Comparison of ENCODE assay signal across 8 cellular contexts in genomic region chr15:88467935-88468528, GRCh38. TPM values are rescaled to one million over a fixed set of nuclear protein-coding genes. Genes with fewer than 3 reads are reported as not detected.
DNase-seq lines count a peak whose midpoint lies in the region; ATAC-seq and TF ChIP-seq lines count a peak whose summit lies in the region.

No MANE protein-coding gene starts in this region.

- H3K36me3 Mint-ChIP-seq in mesothelial cell of epicardium: peaks cover 10% of the 10 kb centered on the region

- no peak for ATAC-seq in GM18505 (IDR thresholded peaks at IDR 0.05; ENCODE audit: unreplicated experiment)
- no peak for ATAC-seq in HG03139 (IDR thresholded peaks at IDR 0.05; ENCODE audit: unreplicated experiment)

- peak; percentile 11 for DNase-seq in stimulated activated CD4-positive, alpha-beta T cell treated with anti-CD3 and anti-CD28 coated beads, Interleukin-4, amount 100 ng/mL, for 24 hours
- DNase-seq in stimulated activated CD4-positive, alpha-beta T cell treated with anti-CD3 and anti-CD28 coated beads, Interleukin-4, amount 100 ng/mL, for 1 hour: no peak
- peak; percentile 29 for DNase-seq in NCI-H748 (lab: John Stamatoyannopoulos, UW; ENCODE audit: unreplicated experiment)
- DNase-seq in cardiac fibroblast (ENCODE audit: low read depth in 2 of 2): peak; percentile 19 to 35
- DNase-seq in mesothelial cell of epicardium (ENCODE audit: low spot score in 2 of 2, unreplicated experiment in 2 of 2): no peak
- peak in 1 of 2 donors; percentile 86 for DNase-seq in vagina (ENCODE audit: extremely low spot score in 2 of 2)

- H3K4me3 Mint-ChIP-seq in mesothelial cell of epicardium: peak overlapping the region; percentile 95

- peaks cover 17% of the 10 kb centered on the region for H3K4me1 Mint-ChIP-seq in mesothelial cell of epicardium

- H3K27ac ChIP-seq in vagina: peak overlapping the region; percentile 87

- TF ChIP-seq POLR2A in vagina (IDR thresholded peaks at IDR 0.05): no peak
- TF ChIP-seq POLR2A in GM18505 (IDR thresholded peaks at IDR 0.05; ENCODE audit: borderline replicate concordance, extremely low read depth, insufficient read depth, insufficient read length): no peak

- H3K27me3 Mint-ChIP-seq in mesothelial cell of epicardium (ENCODE audit: low read depth): no peaks in the 10 kb centered on the region

- intact Hi-C loops in vagina (cut with DNase I): no loop called here

- peak overlapping the region; percentile 94 to 95 for H3K4me3 ChIP-seq in cardiac fibroblast (replicated peaks in 1 of 2; ENCODE audit: low read depth in 2 of 2, low read length in 2 of 2)
- peak overlapping the region; percentile 67 to 74 for H3K4me3 ChIP-seq in vagina

- H3K9me3 ChIP-seq in vagina: no peaks in the 10 kb centered on the region

- TF ChIP-seq CTCF in cardiac fibroblast (IDR thresholded peaks at IDR 0.05; ENCODE audit: low read depth, low read length) (peak; percentile 46), mesothelial cell of epicardium (IDR thresholded peaks at IDR 0.05; ENCODE audit: unreplicated experiment) (no peak), vagina (IDR thresholded peaks at IDR 0.05) (no peak)

- no peaks in the 10 kb centered on the region for H3K9me3 Mint-ChIP-seq in mesothelial cell of epicardium

- peaks cover 0 to 26% of the 10 kb centered on the region in 2 donors for H3K36me3 ChIP-seq in vagina

- no peaks in the 10 kb centered on the region for H3K27me3 ChIP-seq in vagina

- H3K4me1 ChIP-seq in vagina: peaks cover 25% of the 10 kb centered on the region

- peak overlapping the region; percentile 97 for H3K27ac Mint-ChIP-seq in mesothelial cell of epicardium

RNA-seq across cellular contexts. Expression of gene MRPS11, which starts 0.5 kb away (rescaled TPM):
- total RNA-seq in mesothelial cell of epicardium (31.2 to 38.9 TPM (median 33.1 TPM) in 3 replicates), vagina (27.5 TPM)

RNA-seq across cellular contexts. Expression of gene MRPL46, which starts 0.8 kb away (rescaled TPM):
- total RNA-seq in mesothelial cell of epicardium: 18.6 to 19.2 TPM (median 18.9 TPM) in 3 replicates
- total RNA-seq in vagina: 17.4 TPM

Comparison
In these comparisons a context has a peak if more than half of its experiments do, and no peak if none do; other contexts are left out.
1. DNase-seq: peak in stimulated activated CD4-positive, alpha-beta T cell treated with anti-CD3 and anti-CD28 coated beads, Interleukin-4, amount 100 ng/mL, for 24 hours (single experiment), NCI-H748 (single experiment) and cardiac fibroblast (2 of 2); none in stimulated activated CD4-positive, alpha-beta T cell treated with anti-CD3 and anti-CD28 coated beads, Interleukin-4, amount 100 ng/mL, for 1 hour (single experiment) and mesothelial cell of epicardium (0 of 2).